In the genomic region with DNA sequence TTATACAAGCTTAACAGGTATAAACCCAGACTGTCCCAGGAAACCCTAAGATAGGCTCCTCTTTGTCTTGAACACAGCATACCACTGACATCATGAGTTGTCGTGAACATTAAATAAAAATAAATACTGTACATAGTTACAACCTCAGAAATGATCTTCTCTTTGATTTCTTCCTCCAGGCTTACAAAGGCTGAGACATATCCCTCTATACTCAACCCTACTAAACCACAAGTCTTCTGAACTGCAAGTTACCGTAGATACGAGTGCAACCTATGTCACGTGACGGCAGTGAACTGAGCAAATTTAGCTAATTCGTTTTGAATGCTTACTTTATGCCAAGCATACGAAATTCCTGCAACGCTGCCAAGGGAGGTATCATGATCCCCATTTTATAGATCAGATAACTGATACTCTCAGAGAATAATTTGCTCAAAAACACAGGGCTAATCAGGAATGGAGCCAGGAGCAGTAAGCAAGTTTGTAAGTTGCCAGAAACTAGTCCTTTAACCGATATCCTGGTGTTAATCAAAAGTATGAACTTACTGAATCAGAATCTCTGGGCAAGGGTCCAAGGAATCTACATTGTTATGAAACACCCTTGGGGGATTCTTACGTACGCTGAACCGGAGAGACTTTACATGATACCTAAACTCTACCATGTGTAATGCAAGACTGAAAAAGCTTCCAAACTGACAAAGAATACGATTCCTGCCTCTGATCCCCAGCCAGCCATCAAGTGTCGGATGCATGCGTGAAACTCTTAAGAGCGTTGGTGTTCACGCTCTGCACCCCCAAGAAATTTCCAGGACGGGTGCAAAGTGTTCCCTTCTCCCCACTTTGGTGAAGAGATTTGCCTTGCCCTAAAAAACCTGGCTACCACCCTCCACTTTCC, we compare ENCODE assay signal across 7 cellular contexts.
DNase-seq lines count a peak whose midpoint lies in the region; ATAC-seq and TF ChIP-seq lines count a peak whose summit lies in the region.

No MANE protein-coding gene starts in this region.

- no peak for TF ChIP-seq EP300 in Ishikawa (IDR thresholded peaks at IDR 0.05; ENCODE audit: borderline replicate concordance)

- peaks cover 8% of the 10 kb centered on the region for H3K4me1 ChIP-seq in fibroblast of lung (ENCODE audit: control insufficient read depth, extremely low read depth, insufficient read depth, low read length)

- no peak for TF ChIP-seq CTCF in fibroblast of lung (conservative IDR thresholded peaks at IDR 0.05 in 1 of 2, IDR thresholded peaks at IDR 0.05 in 1 of 2; ENCODE audit: low read depth in 1 of 2, low read length in 2 of 2)

- H3K9ac ChIP-seq in fibroblast of lung (ENCODE audit: insufficient read depth, low read length), result no peak overlapping the region

- H3K27ac ChIP-seq in fibroblast of lung (ENCODE audit: insufficient read depth, low read length), result peak overlapping the region; percentile 36

- no peak overlapping the region for H2AFZ ChIP-seq in fibroblast of lung (ENCODE audit: low read length)

- H3K36me3 ChIP-seq in fibroblast of lung (ENCODE audit: control insufficient read depth, insufficient read depth, low read length), result no peaks in the 10 kb centered on the region

- H3K79me2 ChIP-seq in fibroblast of lung (ENCODE audit: control insufficient read depth, insufficient read depth, low read length), result no peaks in the 10 kb centered on the region

- H3K27me3 ChIP-seq in fibroblast of lung (ENCODE audit: control insufficient read depth, insufficient read depth, low read length), result no peaks in the 10 kb centered on the region

- no peak for TF ChIP-seq RAD21 in Ishikawa (IDR thresholded peaks at IDR 0.05; ENCODE audit: low read depth)

- peak overlapping the region in 1 of 4 experiments; percentile 11 for H3K4me3 ChIP-seq in fibroblast of lung (replicated peaks in 1 of 4; ENCODE audit: control extremely low read depth in 1 of 4, insufficient read depth in 1 of 4, low read depth in 3 of 4, low read length in 4 of 4)

- no peaks in the 10 kb centered on the region for H4K20me1 ChIP-seq in fibroblast of lung (ENCODE audit: control insufficient read depth, extremely low read depth, insufficient read depth, low read length)

- no peaks in the 10 kb centered on the region for H3K9me3 ChIP-seq in fibroblast of lung (ENCODE audit: control insufficient read depth, insufficient read depth, low read depth, low read length)

- ATAC-seq in stimulated activated naive CD8-positive, alpha-beta T cell treated with anti-CD3 and anti-CD28 coated beads, Interleukin-15, Interleukin-2, amounts not matched to agents 100 U/mL and 50 U/mL, for 24 hours, result peak; percentile 65
- no peak for ATAC-seq in GM21381 (IDR thresholded peaks at IDR 0.05; ENCODE audit: unreplicated experiment)
- no peak for ATAC-seq in GM21737 (IDR thresholded peaks at IDR 0.05; ENCODE audit: unreplicated experiment)
- ATAC-seq in GM19452 (IDR thresholded peaks at IDR 0.05; ENCODE audit: unreplicated experiment), result no peak

- peak; percentile 45 to 48 for DNase-seq in activated CD4-positive, alpha-beta T cell treated with anti-CD3 and anti-CD28 coated beads for 4 hours
- DNase-seq in fibroblast of lung (ENCODE audit: low read depth in 2 of 2), result peak; percentile 86 to 96
- DNase-seq in stimulated activated naive CD8-positive, alpha-beta T cell treated with anti-CD3 and anti-CD28 coated beads, Interleukin-15, Interleukin-2, amounts not matched to agents 100 U/mL and 50 U/mL, for 24 hours, result no peak

- no peak overlapping the region for H3K4me2 ChIP-seq in fibroblast of lung (ENCODE audit: extremely low read depth, insufficient read depth, low read length)

TF ChIP-seq in Ishikawa, 13 proteins besides CTCF, POLR2A, EP300 and RAD21:
- TF ChIP-seq, protein P1, sequence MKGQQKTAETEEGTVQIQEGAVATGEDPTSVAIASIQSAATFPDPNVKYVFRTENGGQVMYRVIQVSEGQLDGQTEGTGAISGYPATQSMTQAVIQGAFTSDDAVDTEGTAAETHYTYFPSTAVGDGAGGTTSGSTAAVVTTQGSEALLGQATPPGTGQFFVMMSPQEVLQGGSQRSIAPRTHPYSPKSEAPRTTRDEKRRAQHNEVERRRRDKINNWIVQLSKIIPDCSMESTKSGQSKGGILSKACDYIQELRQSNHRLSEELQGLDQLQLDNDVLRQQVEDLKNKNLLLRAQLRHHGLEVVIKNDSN (IDR thresholded peaks at IDR 0.05), result peak; percentile 40; the same call in 1 of the 2 replicates
- TF ChIP-seq, protein P2, sequence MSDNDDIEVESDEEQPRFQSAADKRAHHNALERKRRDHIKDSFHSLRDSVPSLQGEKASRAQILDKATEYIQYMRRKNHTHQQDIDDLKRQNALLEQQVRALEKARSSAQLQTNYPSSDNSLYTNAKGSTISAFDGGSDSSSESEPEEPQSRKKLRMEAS (IDR thresholded peaks at IDR 0.05), result no peak
